Comparison of ENCODE assay signal across 15 cellular contexts in genomic region chr5:6636293-6636692, GRCh38. TPM values are rescaled to one million over a fixed set of nuclear protein-coding genes. Genes with fewer than 3 reads are reported as not detected.
A peak's percentile ranks its signal among the peaks of the same experiment; 100 is the strongest.
DNase-seq lines count a peak whose midpoint lies in the region; ATAC-seq, FAIRE-seq and TF ChIP-seq lines count a peak whose summit lies in the region.
"Had no signal": no experiment of that assay in that cellular context is flagged by ENCODE, and none has a peak within 500 bp of the region (broad histone marks: within the 10 kb centered on the region; RNA-seq: fewer than 3 reads in every experiment).

No MANE protein-coding gene starts in this region.

- no peak overlapping the region for H3K4me3 Mint-ChIP-seq in astrocyte (ENCODE audit: unreplicated experiment)
- H3K4me3 Mint-ChIP-seq: activated B cell treated with CpG ODN at 0.5 μM for 24 hours; activated naive CD8-positive, alpha-beta T cell treated with anti-CD3 and anti-CD28 coated beads, Interleukin-2, amount 50 U/mL, for 24 hours; T-cell had no signal

- H2AFZ ChIP-seq in astrocyte (ENCODE audit: low read depth, low read length): no peak overlapping the region

- H4K20me1 ChIP-seq in astrocyte (ENCODE audit: insufficient read depth, low read length): peaks cover 61% of the 10 kb centered on the region

- peaks cover 75% of the 10 kb centered on the region for H3K79me2 ChIP-seq in astrocyte (ENCODE audit: insufficient read depth, low read length)

- intact Hi-C loops in right lobe of liver (cut with DNase I): loop anchor here (10.0 kb wide), 2 partner anchors 69 to 109 kb away; no protein-coding TSS in a partner anchor

- H3K36me3 ChIP-seq in astrocyte (ENCODE audit: insufficient read depth, low read length): no peaks in the 10 kb centered on the region
- peaks cover 0 to 3% (median 0%) of the 10 kb centered on the region in 4 donors for H3K36me3 ChIP-seq in right lobe of liver

- H3K27ac ChIP-seq in 22Rv1: peak overlapping the region; percentile 44; the same call in 1 of the 2 replicates
- H3K27ac ChIP-seq in astrocyte (ENCODE audit: low read depth, low read length): no peak overlapping the region
- H3K27ac ChIP-seq in right lobe of liver: peak overlapping the region in 2 of 3 donors; percentile 56 to 96

- H3K9ac ChIP-seq in astrocyte (ENCODE audit: low read length): no peak overlapping the region

- H3K4me1 Mint-ChIP-seq in astrocyte (ENCODE audit: low read depth, unreplicated experiment): peaks cover 12% of the 10 kb centered on the region

- H3K4me3 ChIP-seq in LNCaP clone FGC (ENCODE audit: low read depth, low read length): no peak overlapping the region; the same call in 1 of the 2 replicates
- no peak overlapping the region for H3K4me3 ChIP-seq in astrocyte (ENCODE audit: insufficient read depth, low read depth, low read length)
- H3K4me3 ChIP-seq in right lobe of liver: peak overlapping the region in 1 of 3 donors; percentile 97
- H3K4me3 ChIP-seq in foreskin fibroblast (ENCODE audit: low read depth in 1 of 2, low read length in 2 of 2): no peak overlapping the region

- no peaks in the 10 kb centered on the region for H3K27me3 ChIP-seq in astrocyte (ENCODE audit: insufficient read depth, low read length)
- H3K27me3 ChIP-seq in right lobe of liver: no peaks in the 10 kb centered on the region

- no peak for TF ChIP-seq CTCF in 22Rv1 (IDR thresholded peaks at IDR 0.05)
- TF ChIP-seq CTCF in LNCaP clone FGC (IDR thresholded peaks at IDR 0.05; ENCODE audit: control insufficient read depth, extremely low read depth, insufficient read depth): 0 out of 2 replicates have a peak, but pooled peaks have one; percentile 14
- TF ChIP-seq CTCF in astrocyte (IDR thresholded peaks at IDR 0.05; ENCODE audit: insufficient read depth, low read depth, low read length): no peak
- no peak for TF ChIP-seq CTCF in right lobe of liver (IDR thresholded peaks at IDR 0.05)
- no peak for TF ChIP-seq CTCF in foreskin fibroblast (IDR thresholded peaks at IDR 0.05; ENCODE audit: low read depth, low read length)

- H3K9me3 ChIP-seq in astrocyte (ENCODE audit: insufficient read depth, low read depth, low read length) (no peaks in the 10 kb centered on the region), right lobe of liver (no peaks in the 10 kb centered on the region)

- no peaks in the 10 kb centered on the region for H3K27me3 Mint-ChIP-seq in astrocyte (ENCODE audit: low read depth, unreplicated experiment)
- H3K27me3 Mint-ChIP-seq: activated B cell treated with CpG ODN at 0.5 μM for 24 hours; activated naive CD8-positive, alpha-beta T cell treated with anti-CD3 and anti-CD28 coated beads, Interleukin-2, amount 50 U/mL, for 24 hours; T-cell had no signal

- FAIRE-seq in astrocyte (lab: Jason Lieb, UNC): no peak

- no peak for TF ChIP-seq POLR2A in right lobe of liver (IDR thresholded peaks at IDR 0.05)

- 40% methylated on average over 5 of the region's 5 CpGs for WGBS in right lobe of liver (ENCODE audit: insufficient coverage, low coverage, low lambda C conversion rate, missing lambda C conversion rate)

- H3K27ac Mint-ChIP-seq in astrocyte (ENCODE audit: unreplicated experiment): peak overlapping the region; percentile 75
- H3K27ac Mint-ChIP-seq: activated B cell treated with CpG ODN at 0.5 μM for 24 hours; activated naive CD8-positive, alpha-beta T cell treated with anti-CD3 and anti-CD28 coated beads, Interleukin-2, amount 50 U/mL, for 24 hours; CD8-positive, alpha-beta memory T cell; T-cell had no signal

- H3K36me3 Mint-ChIP-seq in astrocyte (ENCODE audit: low read depth, unreplicated experiment): peaks cover 5% of the 10 kb centered on the region

- no peak overlapping the region for H3K4me2 ChIP-seq in astrocyte (ENCODE audit: low read length)

- no peaks in the 10 kb centered on the region for H3K9me3 Mint-ChIP-seq in astrocyte (ENCODE audit: unreplicated experiment)
- H3K9me3 Mint-ChIP-seq: activated B cell treated with CpG ODN at 0.5 μM for 24 hours; activated naive CD8-positive, alpha-beta T cell treated with anti-CD3 and anti-CD28 coated beads, Interleukin-2, amount 50 U/mL, for 24 hours; CD8-positive, alpha-beta memory T cell; T-cell had no signal

- ATAC-seq in right lobe of liver (peak; percentile 18 to 28 (median 23)), GM18519 (IDR thresholded peaks at IDR 0.05; ENCODE audit: low FRiP score, unreplicated experiment) (no peak), HG03571 (IDR thresholded peaks at IDR 0.05; ENCODE audit: unreplicated experiment) (no peak)
- ATAC-seq: activated naive CD8-positive, alpha-beta T cell treated with anti-CD3 and anti-CD28 coated beads, Interleukin-2, amount 50 U/mL, for 24 hours; right cardiac atrium; stimulated activated naive CD8-positive, alpha-beta T cell treated with anti-CD3 and anti-CD28 coated beads, Interleukin-15, Interleukin-2, amounts not matched to agents 100 U/mL and 50 U/mL, for 24 hours; T-cell had no signal

- H3K4me1 ChIP-seq in astrocyte (ENCODE audit: insufficient read depth, low read length) (peaks cover 7% of the 10 kb centered on the region), right lobe of liver (peaks cover 0 to 37% (median 14%) of the 10 kb centered on the region in 4 donors)

- peak; percentile 88 for DNase-seq in LNCaP clone FGC (ENCODE audit: low read depth)
- DNase-seq in astrocyte (ENCODE audit: low read depth): no peak
- DNase-seq in right lobe of liver: peak; percentile 51 to 70 (median 63)
- no peak for DNase-seq in GM19240 (ENCODE audit: insufficient read length, low spot score)
- no peak for DNase-seq in foreskin fibroblast
- DNase-seq: activated B cell treated with CpG ODN at 0.5 μM for 24 hours; activated naive CD8-positive, alpha-beta T cell treated with anti-CD3 and anti-CD28 coated beads, Interleukin-2, amount 50 U/mL, for 24 hours; CD8-positive, alpha-beta memory T cell; right cardiac atrium; Right ventricle myocardium superior; stimulated activated naive CD8-positive, alpha-beta T cell treated with anti-CD3 and anti-CD28 coated beads, Interleukin-15, Interleukin-2, amounts not matched to agents 100 U/mL and 50 U/mL, for 24 hours; T-cell had no signal

RNA-seq across cellular contexts. Expression of gene SRD5A1, which starts 3.1 kb away (rescaled TPM):
- 27.6 and 30.6 TPM in 2 replicates for total RNA-seq in astrocyte
- total RNA-seq in right lobe of liver: 10 to 100 TPM; 13.5 to 87.6 (median 52.2) TPM

RNA-seq across cellular contexts. Expression of gene NSUN2, which starts 3.4 kb away (rescaled TPM):
- 71.5 and 78.8 TPM in 2 replicates for total RNA-seq in astrocyte
- 10 to 100 TPM; 24.6 to 42.5 (median 29.1) TPM for total RNA-seq in right lobe of liver

Comparison
In these comparisons a context has a peak if more than half of its experiments do, and no peak if none do; other contexts are left out.
1. DNase-seq: peak in LNCaP clone FGC (single experiment) and right lobe of liver (3 of 3); none in astrocyte (single experiment), GM19240 (single experiment) and foreskin fibroblast (0 of 2).
2. ATAC-seq: peak in right lobe of liver (4 of 4); none in GM18519 (single experiment) and HG03571 (single experiment).